ENCODE assay signal across 12 cellular contexts in the genomic region with DNA sequence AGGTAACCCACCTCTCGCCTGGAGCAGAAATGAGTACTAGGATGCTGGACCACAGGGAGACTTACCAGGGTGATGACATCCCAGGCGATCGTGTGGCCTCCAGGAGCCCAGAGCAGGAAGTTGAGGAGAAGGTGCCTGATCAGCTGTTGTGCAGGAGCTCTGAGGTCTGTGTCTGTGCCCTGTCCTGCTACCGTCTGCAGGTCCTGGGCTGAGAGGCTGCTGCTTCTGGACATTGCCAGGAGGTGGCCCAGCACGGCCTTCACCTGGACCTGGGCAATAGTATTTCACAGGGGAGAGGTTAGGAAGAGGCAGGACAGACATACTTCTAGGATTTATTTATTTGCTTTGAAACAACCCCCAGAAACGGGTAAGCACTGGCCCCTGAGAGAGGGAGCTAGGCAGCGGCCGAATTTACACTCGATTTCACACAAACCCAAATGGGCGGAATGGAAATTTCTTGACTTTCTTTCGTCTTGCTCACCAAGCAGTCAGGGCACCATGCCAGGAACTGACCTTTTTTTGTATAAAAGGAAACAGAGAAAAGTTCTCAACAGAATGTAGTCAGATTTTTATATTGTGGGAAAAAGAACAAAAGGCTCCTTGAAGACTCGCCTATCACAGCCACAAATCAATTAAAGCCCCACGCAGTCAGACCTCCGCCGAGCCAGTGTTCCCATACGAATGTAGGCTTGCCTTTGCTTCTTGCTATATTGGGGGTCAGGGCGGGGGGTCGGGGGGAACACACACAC.
DNase-seq lines count a peak whose midpoint lies in the region; FAIRE-seq and TF ChIP-seq lines count a peak whose summit lies in the region.
"Had no signal": no experiment of that assay in that cellular context is flagged by ENCODE, and none has a peak within 500 bp of the region (broad histone marks: within the 10 kb centered on the region; RNA-seq: fewer than 3 reads in every experiment).

No MANE protein-coding gene starts in this region.

- H3K79me2 ChIP-seq in GM23248 (ENCODE audit: insufficient read depth) = no peaks in the 10 kb centered on the region

- H4K20me1 ChIP-seq in GM23248 (ENCODE audit: insufficient read depth) = no peaks in the 10 kb centered on the region

- peaks cover 9% of the 10 kb centered on the region; the same call in 1 of the 2 replicates for H3F3A ChIP-seq in GM23248 (ENCODE audit: insufficient read depth)

- no peak for TF ChIP-seq CTCF in endodermal cell (conservative IDR thresholded peaks at IDR 0.05)
- no peak for TF ChIP-seq CTCF in mesothelial cell of epicardium (IDR thresholded peaks at IDR 0.05; ENCODE audit: unreplicated experiment)
- TF ChIP-seq CTCF in testis (IDR thresholded peaks at IDR 0.05) = no peak
- TF ChIP-seq CTCF in D721Med (IDR thresholded peaks at IDR 0.05; ENCODE audit: insufficient read depth, missing control alignments) = no peak

- H3K4me1 ChIP-seq in SJSA1 (replicated peaks) (peaks cover 38% of the 10 kb centered on the region), endodermal cell (ENCODE audit: control insufficient read depth, insufficient read depth, low read length) (no peaks in the 10 kb centered on the region), testis (peaks cover 6% of the 10 kb centered on the region), GM23248 (ENCODE audit: insufficient read depth) (no peaks in the 10 kb centered on the region)

- H3K27me3 Mint-ChIP-seq in endodermal cell (ENCODE audit: insufficient read depth) (no peaks in the 10 kb centered on the region), mesothelial cell of epicardium (ENCODE audit: low read depth) (no peaks in the 10 kb centered on the region)
- H3K27me3 Mint-ChIP-seq: dendritic cell treated with granulocyte-macrophage colony-stimulating factor and Interleukin-4, amounts not matched to agents 40 ng/mL and 50 ng/mL, for 4 days had no signal

- in situ Hi-C loops in GM23248 (cut with MboI) = no loop called here

- no peak overlapping the region for H3K4me3 Mint-ChIP-seq in endodermal cell
- H3K4me3 Mint-ChIP-seq in mesothelial cell of epicardium = no peak overlapping the region
- H3K4me3 Mint-ChIP-seq: dendritic cell treated with granulocyte-macrophage colony-stimulating factor and Interleukin-4, amounts not matched to agents 40 ng/mL and 50 ng/mL, for 4 days had no signal

- H3K36me3 ChIP-seq in SJSA1 (peaks cover 46% of the 10 kb centered on the region), endodermal cell (ENCODE audit: control insufficient read depth, insufficient read depth, low read length) (peaks cover 17% of the 10 kb centered on the region), testis (ENCODE audit: low read depth, missing control alignments) (no peaks in the 10 kb centered on the region), GM23248 (ENCODE audit: low read depth) (peaks cover 21% of the 10 kb centered on the region)

- H3K4me1 Mint-ChIP-seq in endodermal cell (peaks cover 4% of the 10 kb centered on the region), mesothelial cell of epicardium (peaks cover 7% of the 10 kb centered on the region)

- H3K9ac ChIP-seq in endodermal cell (ENCODE audit: extremely low read depth, low read length, poor library complexity, severe bottlenecking) (no peak overlapping the region), GM23248 (no peak overlapping the region)

- no peaks in the 10 kb centered on the region for H3K9me2 ChIP-seq in GM23248 (ENCODE audit: insufficient read depth)

- intact Hi-C loops in testis (cut with DNase I; ENCODE audit: low total_unique reads) = no loop called here

- H3K9me3 Mint-ChIP-seq in endodermal cell (no peaks in the 10 kb centered on the region), mesothelial cell of epicardium (no peaks in the 10 kb centered on the region)
- H3K9me3 Mint-ChIP-seq: dendritic cell treated with granulocyte-macrophage colony-stimulating factor and Interleukin-4, amounts not matched to agents 40 ng/mL and 50 ng/mL, for 4 days had no signal

- TF ChIP-seq POLR2A in testis (IDR thresholded peaks at IDR 0.05) = no peak

- 93 to 94% methylated on average over 13 to 18 of the region's 18 CpGs for WGBS in endodermal cell (ENCODE audit: insufficient coverage in 1 of 2, insufficient read length in 1 of 2), 2 experiments
- 56 to 70% methylated on average over 18 of the region's 18 CpGs for WGBS in testis, 2 donors
- WGBS in GM23248 (ENCODE audit: low coverage in 1 of 2, low lambda C conversion rate in 2 of 2, missing lambda C conversion rate in 2 of 2), 2 experiments = 89 to 91% methylated on average over 18 of the region's 18 CpGs

- H3K4me3 ChIP-seq in SJSA1 (no peak overlapping the region), endodermal cell (ENCODE audit: low read length) (no peak overlapping the region), testis (no peak overlapping the region), GM23248 (no peak overlapping the region)

- H2AFZ ChIP-seq in GM23248 = no peak overlapping the region

- H3K27ac Mint-ChIP-seq in endodermal cell (no peak overlapping the region), mesothelial cell of epicardium (peak overlapping the region; percentile 18)
- H3K27ac Mint-ChIP-seq: dendritic cell treated with granulocyte-macrophage colony-stimulating factor and Interleukin-4, amounts not matched to agents 40 ng/mL and 50 ng/mL, for 4 days had no signal

- no peak overlapping the region for H3K4me2 ChIP-seq in GM23248 (ENCODE audit: unreplicated experiment)

- no peaks in the 10 kb centered on the region for H3K9me3 ChIP-seq in SJSA1 (replicated peaks)
- H3K9me3 ChIP-seq in endodermal cell (ENCODE audit: control insufficient read depth, low read length) = no peaks in the 10 kb centered on the region
- H3K9me3 ChIP-seq in testis = no peaks in the 10 kb centered on the region
- no peaks in the 10 kb centered on the region for H3K9me3 ChIP-seq in GM23248 (ENCODE audit: low read depth)

- peaks cover 16% of the 10 kb centered on the region for H3K36me3 Mint-ChIP-seq in endodermal cell (ENCODE audit: low read depth)
- H3K36me3 Mint-ChIP-seq in mesothelial cell of epicardium = peaks cover 27% of the 10 kb centered on the region

- H3K27ac ChIP-seq in SJSA1 (peak overlapping the region; percentile 78), endodermal cell (ENCODE audit: low read depth, low read length) (peak overlapping the region; percentile 66), testis (peak overlapping the region; percentile 53 to 67), GM23248 (no peak overlapping the region)

- FAIRE-seq in D721Med (lab: Jason Lieb, UNC) = no peak
- FAIRE-seq: GM12892 had no signal

- H3K27me3 ChIP-seq in SJSA1 (replicated peaks) (no peaks in the 10 kb centered on the region), endodermal cell (ENCODE audit: control insufficient read depth, insufficient read depth, low read length, poor library complexity, severe bottlenecking) (no peaks in the 10 kb centered on the region), testis (no peaks in the 10 kb centered on the region), GM23248 (replicated peaks; ENCODE audit: insufficient read depth) (no peaks in the 10 kb centered on the region)

- DNase-seq in SJSA1 (ENCODE audit: low read depth in 1 of 2, low spot score in 2 of 2) (peak; percentile 87 to 89), endodermal cell (no peak), mesothelial cell of epicardium (ENCODE audit: low spot score in 2 of 2, unreplicated experiment in 2 of 2) (no peak), testis (peak; percentile 62), GM23248 (no peak), T-helper 1 cell (no peak), NCI-H1694 (lab: John Stamatoyannopoulos, UW) (no peak), D721Med (ENCODE audit: insufficient read length, low spot score) (no peak)
- DNase-seq: NCI-H1048, occipital lobe had no signal

Comparison
In these comparisons a context has a peak if more than half of its experiments do, and no peak if none do; other contexts are left out.
1. DNase-seq: peak in SJSA1 (2 of 2) and testis (single experiment); none in endodermal cell (single experiment), mesothelial cell of epicardium (0 of 2), GM23248 (single experiment), T-helper 1 cell (0 of 5), NCI-H1694 (single experiment) and D721Med (single experiment).